8 cellular contexts compared by ENCODE assay signal in genomic region chr12:53299454-53300180, GRCh38. TPM values are rescaled to one million over a fixed set of nuclear protein-coding genes. Genes with fewer than 3 reads are reported as not detected.
DNase-seq lines count a peak whose midpoint lies in the region; ATAC-seq and TF ChIP-seq lines count a peak whose summit lies in the region.

Gene MYG1 (plus strand): TSS chr12:53299695. CDS start chr12:53299738, 43 bp downstream.

- peak; percentile 72 for ATAC-seq in HG03342 (IDR thresholded peaks at IDR 0.05; ENCODE audit: unreplicated experiment)

- TF ChIP-seq CTCF in AG10803 (conservative IDR thresholded peaks at IDR 0.05; ENCODE audit: low read length) (peak; percentile 30), choroid plexus epithelial cell (conservative IDR thresholded peaks at IDR 0.05; ENCODE audit: low read depth, low read length) (peak; percentile 47)

- peak; percentile 84 for TF ChIP-seq POLR2A in GM18951 (IDR thresholded peaks at IDR 0.05; ENCODE audit: extremely low read depth, insufficient read depth, insufficient read length)

- DNase-seq in AG10803 (ENCODE audit: low read depth) (peak; percentile 84), NCI-H460 (ENCODE audit: extremely low read depth, low read depth) (peak; percentile 85), choroid plexus epithelial cell (ENCODE audit: low read depth) (peak; percentile 90), kidney tubule cell (ENCODE audit: low spot score) (peak; percentile 89)
- peak; percentile 72 to 76 for DNase-seq in activated CD4-positive, alpha-beta T cell treated with anti-CD3 and anti-CD28 coated beads for 24 hours (ENCODE audit: low read depth in 2 of 2)
- peak; percentile 57 for DNase-seq in stimulated activated CD4-positive, alpha-beta T cell treated with anti-CD3 and anti-CD28 coated beads, Interleukin-1b, Interleukin-23, amount 100 ng/mL, for 1 hour (ENCODE audit: low read depth in 2 of 2)

- in situ Hi-C loops in GM18951 (cut with MboI; ENCODE audit: low sequenced_read_pairs, unreplicated experiment) = loop anchor here (10.0 kb wide), 1 partner anchor 85 kb away; no protein-coding TSS in a partner anchor

- H3K4me3 ChIP-seq in AG10803 (ENCODE audit: low read length) = peak within 1 kb of the TSS; percentile 95
- H3K4me3 ChIP-seq in choroid plexus epithelial cell (ENCODE audit: low read depth, low read length) = peak within 1 kb of the TSS; percentile 75

RNA-seq across cellular contexts. Expression of gene MYG1, which starts in this region (rescaled TPM):
- 112 and 124 TPM in 2 replicates for total RNA-seq in NCI-H460 (2014; rRNA removed; shearing (Covaris generic))
- 60.8 and 68.9 TPM in 2 replicates for polyA plus RNA-seq in NCI-H460 (2014; cell fraction: nucleus; rRNA removed)

Comparison
In these comparisons a context has a peak if more than half of its experiments do, and no peak if none do; other contexts are left out.
1. Peak in every context shown above with its lines: DNase-seq, ATAC-seq and H3K4me3 ChIP-seq.